ENCODE assay signal across 1 cellular context in the genomic region with DNA sequence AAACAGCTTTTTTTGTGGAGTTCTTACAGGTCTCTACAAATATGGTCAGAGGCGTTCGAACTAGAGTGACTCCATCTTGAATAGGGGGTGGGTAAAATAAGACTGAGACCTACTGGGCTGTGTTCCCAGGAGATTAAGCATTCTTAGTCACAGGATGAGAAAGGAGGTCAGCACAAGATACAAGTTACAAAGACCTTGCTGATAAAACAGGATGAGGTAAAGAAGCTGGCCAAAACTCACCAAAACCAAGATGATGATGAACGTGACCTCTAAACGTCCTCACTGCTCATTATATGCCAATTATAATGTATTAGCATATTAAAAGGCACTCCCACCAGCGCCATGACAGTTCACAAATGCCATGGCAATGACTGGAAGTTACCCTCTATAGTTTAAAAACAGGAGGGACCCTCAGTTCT.
TF ChIP-seq lines count a peak whose summit lies in the region.

No MANE protein-coding gene starts in this region.

TF ChIP-seq in H1, 55 proteins besides CTCF, POLR2A, EP300 and RAD21 (continued from another document):
- peak; percentile 98 for TF ChIP-seq POLR2AphosphoS5 (IDR thresholded peaks at IDR 0.05; ENCODE audit: low read depth, low read length)
- TF ChIP-seq TAF7 (optimal IDR thresholded peaks at IDR 0.05; ENCODE audit: borderline replicate concordance, low read depth, low read length), result peak; percentile 21
- TF ChIP-seq MAFK (IDR thresholded peaks at IDR 0.05; ENCODE audit: low read depth, low read length), result peak; percentile 5; the same call in 1 of the 2 replicates
- no peak for TF ChIP-seq CHD7 (IDR thresholded peaks at IDR 0.05; ENCODE audit: insufficient replicate concordance, low read length)
